25 cellular contexts compared by ENCODE assay signal in genomic region chr18:29145993-29146539, GRCh38.
DNase-seq lines count a peak whose midpoint lies in the region; ATAC-seq and TF ChIP-seq lines count a peak whose summit lies in the region.
"Had no signal": no experiment of that assay in that cellular context is flagged by ENCODE, and none has a peak within 500 bp of the region (broad histone marks: within the 10 kb centered on the region; RNA-seq: fewer than 3 reads in every experiment).

No MANE protein-coding gene starts in this region.

- no peaks in the 10 kb centered on the region for H4K20me1 ChIP-seq in neural progenitor cell (ENCODE audit: low read depth)

- no peak for ATAC-seq in GM21515 (IDR thresholded peaks at IDR 0.05; ENCODE audit: unreplicated experiment)
- no peak for ATAC-seq in GM19035 (IDR thresholded peaks at IDR 0.05; ENCODE audit: unreplicated experiment)
- ATAC-seq: K562; mucosa of descending colon; natural killer cell treated with Interleukin-12 subunit alpha and Interleukin-12 subunit beta and Interleukin-15 and Interleukin-18, amount 100 ng/mL, for 72 hours had no signal

- intact Hi-C loops in activated naive CD4-positive, alpha-beta T cell treated with anti-CD3 and anti-CD28 coated beads for 36 hours (cut with micrococcal nuclease): no loop called here

- no peaks in the 10 kb centered on the region for H3K4me1 ChIP-seq in neural progenitor cell
- H3K4me1 ChIP-seq: right atrium auricular region, SJCRH30, tibial artery had no signal

- H3K27me3 Mint-ChIP-seq in neural progenitor cell (ENCODE audit: insufficient read depth, low read depth): no peaks in the 10 kb centered on the region
- H3K27me3 Mint-ChIP-seq in activated naive CD4-positive, alpha-beta T cell treated with anti-CD3 and anti-CD28 coated beads for 36 hours (ENCODE audit: low read depth): no peaks in the 10 kb centered on the region
- H3K27me3 Mint-ChIP-seq: B cell; natural killer cell treated with Interleukin-12 subunit alpha and Interleukin-12 subunit beta and Interleukin-15 and Interleukin-18, amount 100 ng/mL, for 72 hours had no signal

- no peak overlapping the region for H3K9ac ChIP-seq in neural progenitor cell

- no peaks in the 10 kb centered on the region for H3K9me3 Mint-ChIP-seq in neural progenitor cell
- peaks cover 1% of the 10 kb centered on the region for H3K9me3 Mint-ChIP-seq in activated naive CD4-positive, alpha-beta T cell treated with anti-CD3 and anti-CD28 coated beads for 36 hours

- no peaks in the 10 kb centered on the region for H3F3A ChIP-seq in neural progenitor cell (ENCODE audit: low read depth)

- H3K4me2 ChIP-seq in neural progenitor cell: no peak overlapping the region

- H3K4me1 Mint-ChIP-seq in neural progenitor cell: peaks cover 2% of the 10 kb centered on the region
- no peaks in the 10 kb centered on the region for H3K4me1 Mint-ChIP-seq in activated naive CD4-positive, alpha-beta T cell treated with anti-CD3 and anti-CD28 coated beads for 36 hours (ENCODE audit: low read depth)
- H3K4me1 Mint-ChIP-seq: B cell had no signal

- H3K9me3 ChIP-seq in neural progenitor cell (ENCODE audit: low read depth): no peaks in the 10 kb centered on the region
- H3K9me3 ChIP-seq: right atrium auricular region, SJCRH30, tibial artery had no signal

- DNase-seq in NOMO-1 treated with DMSO at 0.1 percent for 48 hours (lab: John Stamatoyannopoulos, UW; ENCODE audit: unreplicated experiment): peak; percentile 1
- no peak for DNase-seq in NOMO-1 treated with dmso at 0.1 percent for 144 hours (lab: John Stamatoyannopoulos, UW; ENCODE audit: unreplicated experiment)
- DNase-seq in NCI-H1930 (lab: John Stamatoyannopoulos, UW): peak; percentile 65 to 85
- DNase-seq in OCI-M1 (lab: John Stamatoyannopoulos, UW): peak; percentile 53
- DNase-seq in neural progenitor cell (ENCODE audit: low spot score): no peak
- DNase-seq in activated naive CD4-positive, alpha-beta T cell treated with anti-CD3 and anti-CD28 coated beads for 36 hours: no peak
- DNase-seq: activated CD4-positive, alpha-beta T cell treated with anti-CD3 and anti-CD28 coated beads, Interleukin-2, amount 50 U/mL, for 4 hours; activated naive CD4-positive, alpha-beta T cell treated with anti-CD3 and anti-CD28 coated beads, Interleukin-2, amount 50 U/mL, for 16 hours; amygdala; DMS53; GDM1; HCEC 1CT; kidney; mucosa of descending colon; NCI-H187; SJCRH30; stimulated activated CD4-positive, alpha-beta T cell treated with anti-CD3 and anti-CD28 coated beads, Interleukin-2, amount 100 ng/mL, for 24 hours; tibial artery had no signal

- no peak overlapping the region for H3K4me3 Mint-ChIP-seq in neural progenitor cell
- H3K4me3 Mint-ChIP-seq in activated naive CD4-positive, alpha-beta T cell treated with anti-CD3 and anti-CD28 coated beads for 36 hours: no peak overlapping the region
- H3K4me3 Mint-ChIP-seq: B cell; natural killer cell treated with Interleukin-12 subunit alpha and Interleukin-12 subunit beta and Interleukin-15 and Interleukin-18, amount 100 ng/mL, for 72 hours had no signal

- no peak overlapping the region for H3K27ac Mint-ChIP-seq in neural progenitor cell
- no peak overlapping the region for H3K27ac Mint-ChIP-seq in activated naive CD4-positive, alpha-beta T cell treated with anti-CD3 and anti-CD28 coated beads for 36 hours
- H3K27ac Mint-ChIP-seq: B cell; natural killer cell treated with Interleukin-12 subunit alpha and Interleukin-12 subunit beta and Interleukin-15 and Interleukin-18, amount 100 ng/mL, for 72 hours had no signal

- peak overlapping the region; percentile 54 for H2AFZ ChIP-seq in neural progenitor cell (replicated peaks)

- CTCF ChIA-PET in activated naive CD4-positive, alpha-beta T cell treated with anti-CD3 and anti-CD28 coated beads for 36 hours (lab: Charles Lee): no interaction called here

- no peaks in the 10 kb centered on the region for H3K36me3 Mint-ChIP-seq in neural progenitor cell
- H3K36me3 Mint-ChIP-seq in activated naive CD4-positive, alpha-beta T cell treated with anti-CD3 and anti-CD28 coated beads for 36 hours (ENCODE audit: low read depth): no peaks in the 10 kb centered on the region
- H3K36me3 Mint-ChIP-seq: natural killer cell treated with Interleukin-12 subunit alpha and Interleukin-12 subunit beta and Interleukin-15 and Interleukin-18, amount 100 ng/mL, for 72 hours had no signal

- H3K79me2 ChIP-seq in neural progenitor cell (ENCODE audit: low read depth): no peaks in the 10 kb centered on the region

- no peaks in the 10 kb centered on the region for H3K27me3 ChIP-seq in neural progenitor cell
- H3K27me3 ChIP-seq: right atrium auricular region, SJCRH30, tibial artery had no signal

- no peak for TF ChIP-seq CTCF in neural progenitor cell (IDR thresholded peaks at IDR 0.05)

- no peaks in the 10 kb centered on the region for H3K36me3 ChIP-seq in neural progenitor cell
- H3K36me3 ChIP-seq: right atrium auricular region, SJCRH30, tibial artery had no signal

- no peak overlapping the region for H3K4me3 ChIP-seq in neural progenitor cell
- H3K4me3 ChIP-seq: K562, lung, mucosa of descending colon, right atrium auricular region, SJCRH30, tibial artery had no signal

- H3K27ac ChIP-seq in neural progenitor cell: no peak overlapping the region
- H3K27ac ChIP-seq: right atrium auricular region, SJCRH30, tibial artery had no signal

Comparison
In these comparisons a context has a peak if more than half of its experiments do, and no peak if none do; other contexts are left out.
1. DNase-seq: peak in NOMO-1 treated with DMSO at 0.1 percent for 48 hours (single experiment), NCI-H1930 (2 of 2) and OCI-M1 (single experiment); none in NOMO-1 treated with dmso at 0.1 percent for 144 hours (single experiment), neural progenitor cell (single experiment) and activated naive CD4-positive, alpha-beta T cell treated with anti-CD3 and anti-CD28 coated beads for 36 hours (single experiment).